In genomic region chr21:41886331-41886730, GRCh38 we compare ENCODE assay signal across 20 cellular contexts.
"Had no signal": no experiment of that assay in that cellular context is flagged by ENCODE, and none has a peak within 500 bp of the region (broad histone marks: within the 10 kb centered on the region; RNA-seq: fewer than 3 reads in every experiment).

No MANE protein-coding gene starts in this region.

- H3K27ac ChIP-seq: breast epithelium, colonic mucosa, VCaP had no signal

- H3K36me3 ChIP-seq: breast epithelium, colonic mucosa had no signal

- H3K27me3 ChIP-seq: adrenal gland, breast epithelium, colonic mucosa had no signal

- H3K27me3 Mint-ChIP-seq: activated CD8-positive, alpha-beta T cell treated with anti-CD3 and anti-CD28 coated beads for 36 hours; activated naive CD8-positive, alpha-beta T cell treated with anti-CD3 and anti-CD28 coated beads, Interleukin-2, amount 10 ng/mL, durations not matched to agents 7 days and 5 days had no signal

- DNase-seq: activated CD4-positive, CD25-positive, alpha-beta regulatory T cell; activated CD8-positive, alpha-beta memory T cell treated with anti-CD3 and anti-CD28 coated beads, Interleukin-2, amount 50 U/mL, for 4 hours; activated CD8-positive, alpha-beta T cell treated with anti-CD3 and anti-CD28 coated beads for 36 hours; activated naive CD4-positive, alpha-beta T cell treated with anti-CD3 and anti-CD28 coated beads, Interleukin-2, amount 50 U/mL, for 16 hours; activated naive CD8-positive, alpha-beta T cell treated with anti-CD3 and anti-CD28 coated beads, Interleukin-2, amount 10 ng/mL, durations not matched to agents 7 days and 5 days; activated T-cell treated with anti-CD3 and anti-CD28 coated beads, Interleukin-2, amount 50 U/mL, for 1 hour; adrenal gland; anterior cingulate cortex; caudate nucleus; colonic mucosa; KG1; NCI-H146; NCI-H187 treated with DMSO at 0.1 percent for 48 hours; NCI-H524 treated with DMSO at 0.1 percent for 48 hours; NCI-H748 treated with DMSO at 0.1 percent for 48 hours; SIG-M5; T-helper 2 cell; T1000 had no signal

- H3K4me3 ChIP-seq: adrenal gland, breast epithelium, colonic mucosa had no signal

- H3K27ac Mint-ChIP-seq: activated CD8-positive, alpha-beta T cell treated with anti-CD3 and anti-CD28 coated beads for 36 hours had no signal

- H3K4me3 Mint-ChIP-seq: activated CD8-positive, alpha-beta T cell treated with anti-CD3 and anti-CD28 coated beads for 36 hours; activated naive CD8-positive, alpha-beta T cell treated with anti-CD3 and anti-CD28 coated beads, Interleukin-2, amount 10 ng/mL, durations not matched to agents 7 days and 5 days had no signal

- H3K9me3 ChIP-seq: adrenal gland, breast epithelium, colonic mucosa had no signal

- ATAC-seq: activated CD8-positive, alpha-beta T cell treated with anti-CD3 and anti-CD28 coated beads for 36 hours had no signal

- H3K4me1 ChIP-seq: breast epithelium, colonic mucosa had no signal
